Comparison of ENCODE assay signal across 29 cellular contexts in genomic region chr2:26671691-26672090, GRCh38. TPM values are rescaled to one million over a fixed set of nuclear protein-coding genes. Genes with fewer than 3 reads are reported as not detected.
"Had no signal": no experiment of that assay in that cellular context is flagged by ENCODE, and none has a peak within 500 bp of the region (broad histone marks: within the 10 kb centered on the region; RNA-seq: fewer than 3 reads in every experiment).

No MANE protein-coding gene starts in this region.

- H3K27ac ChIP-seq: Peyer's patch, RWPE1, SJSA1 had no signal

- DNase-seq: activated CD4-positive, alpha-beta memory T cell treated with anti-CD3 and anti-CD28 coated beads for 36 hours; activated CD4-positive, alpha-beta T cell treated with anti-CD3 and anti-CD28 coated beads, Interleukin-2, amount 10 ng/mL, durations not matched to agents 7 days and 5 days; activated CD4-positive, CD25-positive, alpha-beta regulatory T cell; activated naive CD4-positive, alpha-beta T cell treated with anti-CD3 and anti-CD28 coated beads, Interleukin-2, amount 50 U/mL, for 16 hours; activated naive CD8-positive, alpha-beta T cell treated with anti-CD3 and anti-CD28 coated beads, Interleukin-2, amount 10 ng/mL, durations not matched to agents 7 days and 5 days; activated T-cell treated with anti-CD3 and anti-CD28 coated beads for 4 hours; activated T-cell treated with anti-CD3 and anti-CD28 coated beads, Interleukin-2, amount 50 U/mL, for 48 hours; central memory CD4-positive, alpha-beta T cell; KG1; NCI-H1048; NCI-H146; NCI-H2029 treated with DMSO at 0.1 percent for 48 hours; NCI-H345; NCI-H510A; NCI-H526 treated with DMSO at 0.1 percent for 48 hours; NCI-H82; SHP77; T-helper 17 cell; T-helper 9 cell had no signal

- ATAC-seq: activated T-helper 17 cell treated with anti-CD3 and anti-CD28 coated beads, Interleukin-2, amount 50 U/mL, for 72 hours; T-helper 17 cell had no signal

- H3K4me3 ChIP-seq: Peyer's patch, SJSA1 had no signal

RNA-seq across cellular contexts. Expression of gene KCNK3, which starts 20.8 kb away (rescaled TPM):
- total RNA-seq: activated CD4-positive, alpha-beta memory T cell treated with anti-CD3 and anti-CD28 coated beads for 36 hours; activated CD4-positive, alpha-beta T cell treated with anti-CD3 and anti-CD28 coated beads, Interleukin-2, amount 10 ng/mL, durations not matched to agents 7 days and 5 days; activated CD8-positive, alpha-beta memory T cell treated with anti-CD3 and anti-CD28 coated beads for 36 hours; activated naive CD8-positive, alpha-beta T cell treated with anti-CD3 and anti-CD28 coated beads, Interleukin-2, amount 10 ng/mL, durations not matched to agents 7 days and 5 days; activated T-helper 17 cell treated with anti-CD3 and anti-CD28 coated beads, Interleukin-2, amount 50 U/mL, for 72 hours; bronchial epithelial cell; LHCN-M2; OCI-LY7; SJSA1; T-helper 17 cell had no signal

RNA-seq across cellular contexts. Expression of gene CIB4, which starts 30.5 kb away (rescaled TPM):
- total RNA-seq: activated CD4-positive, alpha-beta memory T cell treated with anti-CD3 and anti-CD28 coated beads for 36 hours; activated CD4-positive, alpha-beta T cell treated with anti-CD3 and anti-CD28 coated beads, Interleukin-2, amount 10 ng/mL, durations not matched to agents 7 days and 5 days; activated CD8-positive, alpha-beta memory T cell treated with anti-CD3 and anti-CD28 coated beads for 36 hours; activated naive CD8-positive, alpha-beta T cell treated with anti-CD3 and anti-CD28 coated beads, Interleukin-2, amount 10 ng/mL, durations not matched to agents 7 days and 5 days; activated T-helper 17 cell treated with anti-CD3 and anti-CD28 coated beads, Interleukin-2, amount 50 U/mL, for 72 hours; bronchial epithelial cell; chondrocyte; LHCN-M2; M059J; OCI-LY7; Peyer's patch; SJSA1; T-helper 17 cell had no signal
